8 cellular contexts compared by ENCODE assay signal in genomic region chr15:48084759-48085420, GRCh38. TPM values are rescaled to one million over a fixed set of nuclear protein-coding genes. Genes with fewer than 3 reads are reported as not detected.
DNase-seq lines count a peak whose midpoint lies in the region; ATAC-seq and TF ChIP-seq lines count a peak whose summit lies in the region.

No MANE protein-coding gene starts in this region.

- no peak overlapping the region for H3K9ac ChIP-seq in mesendoderm (ENCODE audit: low read length)

- H3K4me2 ChIP-seq in mesendoderm (ENCODE audit: low read length) = no peak overlapping the region

- no peak overlapping the region for H2BK120ac ChIP-seq in mesendoderm (ENCODE audit: low read depth, low read length)

- no peaks in the 10 kb centered on the region for H3K4me1 ChIP-seq in mesendoderm (ENCODE audit: control insufficient read depth, low read depth, low read length)
- H3K4me1 ChIP-seq in gastrocnemius medialis = peaks cover 5 to 8% of the 10 kb centered on the region in 2 donors

- H3K9me3 ChIP-seq in WERI-Rb-1 (ENCODE audit: severe bottlenecking) (peaks cover 10% of the 10 kb centered on the region), gastrocnemius medialis (no peaks in the 10 kb centered on the region)

- no peak overlapping the region for H2AK5ac ChIP-seq in mesendoderm (ENCODE audit: low read length)

- no peak overlapping the region for H2BK5ac ChIP-seq in mesendoderm (ENCODE audit: low read length)

- H3K79me1 ChIP-seq in mesendoderm (ENCODE audit: low read length) = no peaks in the 10 kb centered on the region

- H3K23ac ChIP-seq in mesendoderm (ENCODE audit: low read length) = no peak overlapping the region

- H3K36me3 ChIP-seq in WERI-Rb-1 (no peaks in the 10 kb centered on the region), mesendoderm (ENCODE audit: control insufficient read depth, insufficient read depth, low read length) (no peaks in the 10 kb centered on the region), gastrocnemius medialis (no peaks in the 10 kb centered on the region)

- DNase-seq in DMS153 treated with DMSO at 0.1 percent for 48 hours (lab: John Stamatoyannopoulos, UW; ENCODE audit: unreplicated experiment) (peak; percentile 6), DMS153 (lab: John Stamatoyannopoulos, UW) (no peak), M059J (ENCODE audit: low read depth) (peak; percentile 34), WERI-Rb-1 (peak; percentile 50), mesendoderm (peak; percentile 76), gastrocnemius medialis (no peak), pons (ENCODE audit: low spot score) (no peak)

- peak; percentile 67 for TF ChIP-seq CTCF in WERI-Rb-1 (IDR thresholded peaks at IDR 0.05; ENCODE audit: low read depth, low read length)
- no peak for TF ChIP-seq CTCF in gastrocnemius medialis (IDR thresholded peaks at IDR 0.05 in 4 of 5, conservative IDR thresholded peaks at IDR 0.05 in 1 of 5)

- in situ Hi-C loops in gastrocnemius medialis (cut with MboI; ENCODE audit: low sequenced_read_pairs in 4 of 4) = no loop called here

- H3K79me2 ChIP-seq in mesendoderm (ENCODE audit: control insufficient read depth, insufficient read depth, low read length) = no peaks in the 10 kb centered on the region

- intact Hi-C loops in gastrocnemius medialis (cut with DNase I; ENCODE audit: low total_unique reads) = no loop called here

- TF ChIP-seq POLR2A in gastrocnemius medialis (IDR thresholded peaks at IDR 0.05) = no peak

- no peak overlapping the region for H4K8ac ChIP-seq in mesendoderm (ENCODE audit: low read depth, low read length)

- no peak overlapping the region for H3K18ac ChIP-seq in mesendoderm (ENCODE audit: low read length)

- WGBS in mesendoderm (ENCODE audit: extremely low coverage, insufficient coverage, low lambda C conversion rate) = no CpG with 5 or more reads among the region's 1 CpG

- H3K4me3 ChIP-seq in WERI-Rb-1 (ENCODE audit: low read depth, low read length) = no peak overlapping the region
- no peak overlapping the region for H3K4me3 ChIP-seq in mesendoderm (ENCODE audit: low read length)
- H3K4me3 ChIP-seq in gastrocnemius medialis = no peak overlapping the region

- no peak overlapping the region for H3K56ac ChIP-seq in mesendoderm (ENCODE audit: low read length)

- no peaks in the 10 kb centered on the region for H3K27me3 ChIP-seq in WERI-Rb-1 (ENCODE audit: insufficient read depth, low read depth, severe bottlenecking)
- no peaks in the 10 kb centered on the region for H3K27me3 ChIP-seq in mesendoderm (ENCODE audit: insufficient read depth, low read length, poor library complexity)
- no peaks in the 10 kb centered on the region for H3K27me3 ChIP-seq in gastrocnemius medialis

- no peak overlapping the region for H3K27ac ChIP-seq in WERI-Rb-1
- no peak overlapping the region for H3K27ac ChIP-seq in mesendoderm (ENCODE audit: low read depth, low read length)
- no peak overlapping the region for H3K27ac ChIP-seq in gastrocnemius medialis

- ATAC-seq in gastrocnemius medialis (no peak), GM19023 (IDR thresholded peaks at IDR 0.05; ENCODE audit: unreplicated experiment) (no peak)

- no peak overlapping the region for H4K5ac ChIP-seq in mesendoderm (ENCODE audit: low read length)

- H3K4ac ChIP-seq in mesendoderm (ENCODE audit: low read depth, low read length) = no peak overlapping the region

- H2BK15ac ChIP-seq in mesendoderm (replicated peaks; ENCODE audit: low read depth) = no peak overlapping the region

RNA-seq across cellular contexts. Expression of gene SLC24A5, which starts 35.9 kb away (rescaled TPM):
- total RNA-seq in M059J (2014; rRNA removed; shearing (Covaris generic)) = not detected in 2 replicates
- polyA plus RNA-seq in mesendoderm (2013, experiment 1 of 2) = 0.01 TPM
- polyA plus RNA-seq in mesendoderm (2013, experiment 2 of 2) = not detected
- not detected for total RNA-seq in gastrocnemius medialis

Comparison
In these comparisons a context has a peak if more than half of its experiments do, and no peak if none do; other contexts are left out.
1. DNase-seq: peak in DMS153 treated with DMSO at 0.1 percent for 48 hours (single experiment), M059J (single experiment), WERI-Rb-1 (single experiment) and mesendoderm (single experiment); none in DMS153 (single experiment), gastrocnemius medialis (0 of 2) and pons (single experiment).